11 cellular contexts compared by ENCODE assay signal in genomic region chr15:49423021-49423420, GRCh38. TPM values are rescaled to one million over a fixed set of nuclear protein-coding genes. Genes with fewer than 3 reads are reported as not detected.
DNase-seq lines count a peak whose midpoint lies in the region; ATAC-seq and TF ChIP-seq lines count a peak whose summit lies in the region.
"Had no signal": no experiment of that assay in that cellular context is flagged by ENCODE, and none has a peak within 500 bp of the region (broad histone marks: within the 10 kb centered on the region; RNA-seq: fewer than 3 reads in every experiment).

Gene FGF7 (plus strand): TSS chr15:49423242. CDS start chr15:49424298, 1,056 bp downstream.

- dilution Hi-C loops in mammary epithelial cell (cut with HindIII; ENCODE audit: low sequenced_read_pairs): no loop called here

- H3K4me1 ChIP-seq in mammary epithelial cell (ENCODE audit: insufficient read depth, low read length): no peaks in the 10 kb centered on the region
- H3K4me1 ChIP-seq in thyroid gland: peaks cover 0 to 12% of the 10 kb centered on the region in 2 donors

- H3K4me2 ChIP-seq in mammary epithelial cell (ENCODE audit: insufficient read depth, low read depth, low read length): peak within 1 kb of the TSS; percentile 53

- no peak for TF ChIP-seq CTCF in mammary epithelial cell (conservative IDR thresholded peaks at IDR 0.05 in 1 of 2, IDR thresholded peaks at IDR 0.05 in 1 of 2; ENCODE audit: extremely low read depth in 1 of 2, insufficient read depth in 1 of 2, low read depth in 1 of 2, low read length in 2 of 2)
- peak in 2 of 6 experiments; percentile 4 to 13 for TF ChIP-seq CTCF in thyroid gland (IDR thresholded peaks at IDR 0.05)

- no peaks in the 10 kb centered on the region for H3K79me2 ChIP-seq in mammary epithelial cell (ENCODE audit: insufficient read depth, low read length)

- 76% methylated on average over 4 of the region's 4 CpGs for WGBS in mammary epithelial cell (ENCODE audit: low coverage, missing lambda C conversion rate)
- WGBS in thyroid gland, 2 donors: 47 to 64% methylated on average over 4 of the region's 4 CpGs

- CTCF ChIA-PET in mammary epithelial cell (lab: Charles Lee; ENCODE audit: low non-redundant PET): interaction anchor here (0.7 kb wide), 2 partner anchors 84 to 187 kb away, joined by 3 to 4 read pairs; no protein-coding TSS in a partner anchor

- H3K27me3 ChIP-seq in mammary epithelial cell (ENCODE audit: insufficient read depth, low read length) (peaks cover 5% of the 10 kb centered on the region), thyroid gland (no peaks in the 10 kb centered on the region)

- H3K9ac ChIP-seq in mammary epithelial cell (ENCODE audit: insufficient read depth, low read length): no peak within 1 kb of the TSS

- BruUV-seq in mammary epithelial cell (replicated peaks; lab: Mats Ljungman, UMichigan): no TSS peak

- H4K20me1 ChIP-seq in mammary epithelial cell (ENCODE audit: insufficient read depth, low read length): no peaks in the 10 kb centered on the region

- no peaks in the 10 kb centered on the region for H3K36me3 ChIP-seq in mammary epithelial cell (ENCODE audit: insufficient read depth, low read length)
- H3K36me3 ChIP-seq in thyroid gland: no peaks in the 10 kb centered on the region

- in situ Hi-C loops in mammary epithelial cell (cut with MboI; ENCODE audit: low sequenced_read_pairs in 2 of 2): loop anchor here (25.0 kb wide), 2 partner anchors 186 to 561 kb away; no protein-coding TSS in a partner anchor

- H3K4me3 ChIP-seq in mammary epithelial cell (replicated peaks in 1 of 3; ENCODE audit: insufficient read depth in 1 of 3, low read depth in 2 of 3, low read length in 3 of 3): peak within 1 kb of the TSS in 1 of 3 experiments; percentile 33
- peak within 1 kb of the TSS in 2 of 3 donors; percentile 8 to 14 for H3K4me3 ChIP-seq in thyroid gland (replicated peaks in 1 of 3)

- TF ChIP-seq POLR2A in thyroid gland (IDR thresholded peaks at IDR 0.05): peak in 1 of 2 donors; percentile 48

- H3K9me3 ChIP-seq in mammary epithelial cell (replicated peaks; ENCODE audit: insufficient read depth, low read length) (no peaks in the 10 kb centered on the region), thyroid gland (no peaks in the 10 kb centered on the region)

- no peak for ATAC-seq in HG03571 (IDR thresholded peaks at IDR 0.05; ENCODE audit: unreplicated experiment)
- ATAC-seq: stimulated activated naive B cell treated with anti-CD40 and anti-IgM and Interleukin-4, amounts not matched to agents 10 μg/mL and 1 μg/mL and 100 μg/mL, for 72 hours had no signal

- H3K27ac ChIP-seq in mammary epithelial cell (ENCODE audit: insufficient read depth, low read depth, low read length): no peak within 1 kb of the TSS
- H3K27ac ChIP-seq in thyroid gland: peak within 1 kb of the TSS; percentile 52 to 61 (median 59)

- DNase-seq in LHCN-M2 (ENCODE audit: low read depth) (peak; percentile 73), mammary epithelial cell (no peak), medulla oblongata (ENCODE audit: extremely low spot score) (peak; percentile 49), thyroid gland (no peak), DMS 273 (lab: John Stamatoyannopoulos, UW; ENCODE audit: unreplicated experiment) (no peak), NOMO-1 (lab: John Stamatoyannopoulos, UW; ENCODE audit: unreplicated experiment in 2 of 2) (no peak)
- DNase-seq in activated CD4-positive, alpha-beta T cell treated with anti-CD3 and anti-CD28 coated beads, Interleukin-2, amount 50 U/mL, for 48 hours: no peak
- DNase-seq: NCI-H1092; stimulated activated naive B cell treated with anti-CD40 and anti-IgM and Interleukin-4, amounts not matched to agents 10 μg/mL and 1 μg/mL and 100 μg/mL, for 72 hours had no signal

- no peak within 1 kb of the TSS for H2AFZ ChIP-seq in mammary epithelial cell (ENCODE audit: low read depth, low read length)

- intact Hi-C loops in mammary epithelial cell (cut with micrococcal nuclease) (loop anchor here (2.0 to 10.0 kb wide), 3 partner anchors 456 to 1068 kb away; no protein-coding TSS in a partner anchor), thyroid gland (cut with DNase I) (loop anchor here (10.0 kb wide), 2 partner anchors 188 to 558 kb away; no protein-coding TSS in a partner anchor)

RNA-seq across cellular contexts. Expression of gene FGF7, which starts in this region (rescaled TPM):
- total RNA-seq in LHCN-M2 (2014; rRNA removed) (6.5 and 7.9 TPM in 2 replicates), mammary epithelial cell (under 1 TPM in 1 of 2 donors, not detected in 1; 0.50 TPM), thyroid gland (100 to 1,000 TPM in 1 of 4 donors, 10 to 100 TPM in 3; 31.3 to 111 (median 52.4) TPM)
- polyA plus RNA-seq in LHCN-M2 (2012): 5.0 TPM
- not detected for polyA plus RNA-seq in mammary epithelial cell
- not detected for polyA minus RNA-seq in mammary epithelial cell
- total RNA-seq: activated CD8-positive, alpha-beta memory T cell treated with anti-CD3 and anti-CD28 coated beads for 36 hours had no signal

Comparison
In these comparisons a context has a peak if more than half of its experiments do, and no peak if none do; other contexts are left out.
1. DNase-seq: peak in LHCN-M2 (single experiment) and medulla oblongata (single experiment); none in mammary epithelial cell (single experiment), thyroid gland (0 of 2), DMS 273 (single experiment), activated CD4-positive, alpha-beta T cell treated with anti-CD3 and anti-CD28 coated beads, Interleukin-2, amount 50 U/mL, for 48 hours (0 of 2) and NOMO-1 (0 of 2).